ENCODE assay signal across 8 cellular contexts in the genomic region with DNA sequence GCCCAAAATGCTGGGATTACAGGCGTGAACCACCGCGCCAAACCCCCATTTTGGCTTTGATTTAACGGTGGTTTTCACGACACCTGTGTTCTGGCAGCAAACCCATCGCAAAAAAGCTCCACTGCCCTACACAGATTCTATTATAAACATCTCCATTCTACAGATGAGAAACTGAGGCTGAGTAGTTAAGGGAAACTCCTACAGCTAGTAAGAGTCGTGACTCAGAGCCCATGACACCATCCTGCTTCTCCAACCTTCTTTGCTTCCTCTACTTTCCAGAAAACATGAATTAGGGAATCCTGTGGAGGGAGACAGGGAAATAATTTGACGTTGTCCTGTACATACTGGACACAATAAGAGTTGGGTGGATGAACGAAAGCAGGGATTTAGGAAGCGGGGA. TPM values are rescaled to one million over a fixed set of nuclear protein-coding genes. Genes with fewer than 3 reads are reported as not detected.
A peak's percentile ranks its signal among the peaks of the same experiment; 100 is the strongest.
DNase-seq lines count a peak whose midpoint lies in the region; ATAC-seq and TF ChIP-seq lines count a peak whose summit lies in the region.

No MANE protein-coding gene starts in this region.

- H3K4me3 Mint-ChIP-seq in activated CD8-positive, alpha-beta memory T cell treated with anti-CD3 and anti-CD28 coated beads, Interleukin-2, amount 10 ng/mL, durations not matched to agents 7 days and 5 days, result peak overlapping the region; percentile 69

- no peak for ATAC-seq in activated CD8-positive, alpha-beta memory T cell treated with anti-CD3 and anti-CD28 coated beads, Interleukin-2, amount 10 ng/mL, durations not matched to agents 7 days and 5 days
- ATAC-seq in thoracic aorta (ENCODE audit: insufficient number of reproducible peaks, low FRiP score, low read depth), result peak; percentile 15
- no peak for ATAC-seq in GM19455 (IDR thresholded peaks at IDR 0.05; ENCODE audit: unreplicated experiment)
- no peak for ATAC-seq in HG02763 (IDR thresholded peaks at IDR 0.05; ENCODE audit: unreplicated experiment)

- TF ChIP-seq CTCF in adrenal gland (IDR thresholded peaks at IDR 0.05), result no peak
- TF ChIP-seq CTCF in thoracic aorta (IDR thresholded peaks at IDR 0.05), result no peak

- no peaks in the 10 kb centered on the region for H3K9me3 ChIP-seq in adrenal gland (replicated peaks in 1 of 3)
- H3K9me3 ChIP-seq in thoracic aorta, result no peaks in the 10 kb centered on the region

- H3K4me3 ChIP-seq in adrenal gland, result peak overlapping the region in 2 of 4 donors; percentile 53 to 70
- peak overlapping the region; percentile 75 for H3K4me3 ChIP-seq in thoracic aorta

- H3K36me3 ChIP-seq in adrenal gland (replicated peaks in 1 of 2), result peaks cover 0 to 2% of the 10 kb centered on the region in 2 donors
- peaks cover 8% of the 10 kb centered on the region for H3K36me3 ChIP-seq in thoracic aorta

- intact Hi-C loops in adrenal gland (cut with DNase I), result loop anchor here in 1 of 2 donors (10.0 kb wide), 1 partner anchor 102 kb away; a partner anchor contains a TSS

- H3K27me3 Mint-ChIP-seq in activated CD8-positive, alpha-beta memory T cell treated with anti-CD3 and anti-CD28 coated beads, Interleukin-2, amount 10 ng/mL, durations not matched to agents 7 days and 5 days, result no peaks in the 10 kb centered on the region

- H3K4me1 ChIP-seq in adrenal gland (replicated peaks in 1 of 2) (peaks cover 6 to 16% of the 10 kb centered on the region in 2 donors), thoracic aorta (ENCODE audit: control insufficient read depth in 1 of 2, low read depth in 2 of 2) (peaks cover 7 to 14% of the 10 kb centered on the region in 2 donors)

- CTCF ChIA-PET in activated CD8-positive, alpha-beta memory T cell treated with anti-CD3 and anti-CD28 coated beads, Interleukin-2, amount 10 ng/mL, durations not matched to agents 7 days and 5 days (lab: Charles Lee), result interaction anchor here (0.7 to 6.8 kb wide), 6 partner anchors 9 to 90 kb away, joined by 3 to 81 read pairs (median 4); a partner anchor contains a TSS

- H3K27ac ChIP-seq in adrenal gland, result peak overlapping the region in 3 of 5 donors; percentile 85 to 96 (median 91)
- H3K27ac ChIP-seq in layer of hippocampus (ENCODE audit: low read depth, low read length), result peak overlapping the region; percentile 14
- peak overlapping the region; percentile 75 to 77 for H3K27ac ChIP-seq in thoracic aorta

- WGBS in adrenal gland, 4 donors, result 54 to 67% (median 60%) methylated on average over 10 of the region's 10 CpGs

- H3K27ac Mint-ChIP-seq in activated CD8-positive, alpha-beta memory T cell treated with anti-CD3 and anti-CD28 coated beads, Interleukin-2, amount 10 ng/mL, durations not matched to agents 7 days and 5 days, result peak overlapping the region; percentile 86

- H3K36me3 Mint-ChIP-seq in activated CD8-positive, alpha-beta memory T cell treated with anti-CD3 and anti-CD28 coated beads, Interleukin-2, amount 10 ng/mL, durations not matched to agents 7 days and 5 days, result peaks cover 3% of the 10 kb centered on the region

- H3K27me3 ChIP-seq in adrenal gland (no peaks in the 10 kb centered on the region), layer of hippocampus (ENCODE audit: control insufficient read depth, insufficient read depth, low read length) (no peaks in the 10 kb centered on the region), thoracic aorta (replicated peaks; ENCODE audit: insufficient read depth) (no peaks in the 10 kb centered on the region)

- H3K4me1 Mint-ChIP-seq in activated CD8-positive, alpha-beta memory T cell treated with anti-CD3 and anti-CD28 coated beads, Interleukin-2, amount 10 ng/mL, durations not matched to agents 7 days and 5 days, result peaks cover 27% of the 10 kb centered on the region

- TF ChIP-seq POLR2A in adrenal gland (IDR thresholded peaks at IDR 0.05), result no peak

- no peaks in the 10 kb centered on the region for H3K9me3 Mint-ChIP-seq in activated CD8-positive, alpha-beta memory T cell treated with anti-CD3 and anti-CD28 coated beads, Interleukin-2, amount 10 ng/mL, durations not matched to agents 7 days and 5 days (ENCODE audit: low read depth)

- DNase-seq in activated CD8-positive, alpha-beta memory T cell treated with anti-CD3 and anti-CD28 coated beads, Interleukin-2, amount 10 ng/mL, durations not matched to agents 7 days and 5 days, result no peak
- DNase-seq in activated CD8-positive, alpha-beta memory T cell treated with anti-CD3 and anti-CD28 coated beads for 24 hours, result no peak
- DNase-seq in adrenal gland (no peak), thoracic aorta (ENCODE audit: low spot score) (no peak), NCI-H1048 (lab: John Stamatoyannopoulos, UW) (no peak)

RNA-seq across cellular contexts. Expression of a gene that starts 0.4 kb away (rescaled TPM):
- total RNA-seq in activated CD8-positive, alpha-beta memory T cell treated with anti-CD3 and anti-CD28 coated beads, Interleukin-2, amount 10 ng/mL, durations not matched to agents 7 days and 5 days, result 10 to 100 TPM; 18.9 to 29.2 TPM
- total RNA-seq in adrenal gland (10 to 100 TPM; 21.2 to 35.9 (median 23.4) TPM), thoracic aorta (10 to 100 TPM; 20.7 to 22.7 TPM)
- 10 to 100 TPM; 16.4 to 22.0 (median 18.7) TPM for polyA plus RNA-seq in adrenal gland

RNA-seq across cellular contexts. Expression of a gene that starts 12.8 kb away (rescaled TPM):
- 10 to 100 TPM; 74.1 to 86.9 TPM for total RNA-seq in activated CD8-positive, alpha-beta memory T cell treated with anti-CD3 and anti-CD28 coated beads, Interleukin-2, amount 10 ng/mL, durations not matched to agents 7 days and 5 days
- 100 to 1,000 TPM in 5 of 8 donors, 10 to 100 TPM in 3; 81.0 to 231 (median 112) TPM for total RNA-seq in adrenal gland
- polyA plus RNA-seq in adrenal gland, result 100 to 1,000 TPM in 2 of 3 donors, 10 to 100 TPM in 1; 66.5 to 151 (median 128) TPM
- total RNA-seq in thoracic aorta, result 100 to 1,000 TPM in 1 of 2 donors, 10 to 100 TPM in 1; 85.5 to 197 TPM

RNA-seq across cellular contexts. Expression of a gene that starts 14.2 kb away (rescaled TPM):
- 10 to 100 TPM; 24.3 to 27.2 TPM for total RNA-seq in activated CD8-positive, alpha-beta memory T cell treated with anti-CD3 and anti-CD28 coated beads, Interleukin-2, amount 10 ng/mL, durations not matched to agents 7 days and 5 days
- total RNA-seq in adrenal gland (10 to 100 TPM in 7 of 8 donors, 1 to 10 TPM in 1; 9.9 to 23.6 (median 16.1) TPM), thoracic aorta (10 to 100 TPM in 1 of 2 donors, 1 to 10 TPM in 1; 4.7 to 18.0 TPM)
- polyA plus RNA-seq in adrenal gland, result 10 to 100 TPM in 1 of 3 donors, 1 to 10 TPM in 2; 4.4 to 10.1 (median 7.5) TPM

RNA-seq across cellular contexts. Expression of a gene that starts 30.0 kb away (rescaled TPM):
- total RNA-seq in activated CD8-positive, alpha-beta memory T cell treated with anti-CD3 and anti-CD28 coated beads, Interleukin-2, amount 10 ng/mL, durations not matched to agents 7 days and 5 days, result under 1 TPM; 0.33 to 0.67 TPM
- total RNA-seq in adrenal gland (10 to 100 TPM in 2 of 8 donors, 1 to 10 TPM in 6; 3.6 to 34.5 (median 7.0) TPM), thoracic aorta (1 to 10 TPM in 1 of 2 donors, under 1 TPM in 1; 0.92 to 2.6 TPM)
- polyA plus RNA-seq in adrenal gland, result 1 to 10 TPM; 3.3 to 8.5 (median 3.7) TPM

RNA-seq across cellular contexts. Expression of a gene that starts 31.5 kb away (rescaled TPM):
- 10 to 100 TPM; 14.8 to 15.3 TPM for total RNA-seq in activated CD8-positive, alpha-beta memory T cell treated with anti-CD3 and anti-CD28 coated beads, Interleukin-2, amount 10 ng/mL, durations not matched to agents 7 days and 5 days
- total RNA-seq in adrenal gland (10 to 100 TPM in 2 of 8 donors, 1 to 10 TPM in 6; 1.3 to 15.7 (median 5.5) TPM), thoracic aorta (10 to 100 TPM; 25.8 to 47.1 TPM)
- polyA plus RNA-seq in adrenal gland, result 10 to 100 TPM in 1 of 3 donors, 1 to 10 TPM in 2; 2.5 to 11.0 (median 8.7) TPM

Comparison
In these comparisons a context has a peak if more than half of its experiments do, and no peak if none do; other contexts are left out.
1. H3K27ac ChIP-seq: peak in every context shown above with its lines; median percentile 91 in adrenal gland; 76 in thoracic aorta; 14 in layer of hippocampus.